In the genomic region with DNA sequence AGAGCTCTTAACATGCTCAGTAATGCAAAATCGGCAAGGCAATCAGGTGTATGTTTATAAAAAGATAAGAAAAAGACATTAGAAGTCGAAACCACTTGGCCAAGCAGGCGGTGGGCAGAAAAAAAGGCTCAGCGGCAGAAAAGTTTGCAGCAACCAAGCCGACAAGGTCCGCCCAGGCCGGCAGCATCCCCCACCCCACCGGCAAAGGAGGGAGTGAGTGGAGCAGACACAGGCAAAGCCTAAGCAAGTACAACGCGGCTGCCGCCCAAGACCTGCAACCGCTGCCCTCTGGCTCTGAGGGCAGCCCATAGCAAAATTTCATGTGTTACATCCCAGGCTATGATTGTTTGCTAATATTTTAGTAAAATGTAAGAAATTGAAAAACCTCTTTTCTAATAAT, we compare ENCODE assay signal across 16 cellular contexts.
DNase-seq lines count a peak whose midpoint lies in the region; ATAC-seq and TF ChIP-seq lines count a peak whose summit lies in the region.
"Had no signal": no experiment of that assay in that cellular context is flagged by ENCODE, and none has a peak within 500 bp of the region (broad histone marks: within the 10 kb centered on the region; RNA-seq: fewer than 3 reads in every experiment).

No MANE protein-coding gene starts in this region.

- WGBS in heart left ventricle, 4 donors = 37 to 62% (median 51%) methylated on average over 12 of the region's 12 CpGs
- WGBS in endodermal cell (ENCODE audit: insufficient coverage in 1 of 2, insufficient read length in 1 of 2), 2 experiments = 33% methylated on average over 12 of the region's 12 CpGs; no CpG with 5 or more reads in 1 of the 2 experiments
- WGBS in mesodermal cell (ENCODE audit: insufficient coverage in 2 of 2), 2 experiments = 19 to 50% methylated on average over 1 to 6 of the region's 12 CpGs
- WGBS in thyroid gland, 2 donors = 8 to 29% methylated on average over 3 to 12 of the region's 12 CpGs

- peaks cover 21% of the 10 kb centered on the region for H3K36me3 Mint-ChIP-seq in endodermal cell (ENCODE audit: low read depth)
- H3K36me3 Mint-ChIP-seq: CD14-positive monocyte had no signal

- ATAC-seq in left ventricle myocardium superior = peak; percentile 41
- no peak for ATAC-seq in heart left ventricle
- ATAC-seq in HG02981 (IDR thresholded peaks at IDR 0.05; ENCODE audit: unreplicated experiment) = no peak

- H3K27ac Mint-ChIP-seq in endodermal cell = no peak overlapping the region
- H3K27ac Mint-ChIP-seq: activated T-helper 1 cell treated with anti-CD3 and anti-CD28 coated beads, Interleukin-12 subunit alpha, Interleukin-12 subunit beta, Interleukin-2, Interleukin-4 antibody, amounts not matched to agents 30 ng/mL and 10 ng/mL and 1 ng/mL, durations not matched to agents 14 hours and 24 hours and 36 hours; CD14-positive monocyte; T-helper 1 cell treated with Interleukin-12 subunit alpha and Interleukin-12 subunit beta and Interleukin-4 antibody, amounts not matched to agents 30 μg/mL and 1 μg/mL, for 36 hours had no signal

- H3K4me3 Mint-ChIP-seq in endodermal cell = no peak overlapping the region
- H3K4me3 Mint-ChIP-seq: activated T-helper 1 cell treated with anti-CD3 and anti-CD28 coated beads, Interleukin-12 subunit alpha, Interleukin-12 subunit beta, Interleukin-2, Interleukin-4 antibody, amounts not matched to agents 30 ng/mL and 10 ng/mL and 1 ng/mL, durations not matched to agents 14 hours and 24 hours and 36 hours; CD14-positive monocyte; T-helper 1 cell treated with Interleukin-12 subunit alpha and Interleukin-12 subunit beta and Interleukin-4 antibody, amounts not matched to agents 30 μg/mL and 1 μg/mL, for 36 hours had no signal

- H3K27ac ChIP-seq in heart left ventricle = no peak overlapping the region
- H3K27ac ChIP-seq in endodermal cell (ENCODE audit: low read depth, low read length) = no peak overlapping the region
- H3K27ac ChIP-seq in mesodermal cell (ENCODE audit: low read depth, low read length, severe bottlenecking) = peak overlapping the region; percentile 39
- peak overlapping the region in 1 of 3 donors; percentile 21 for H3K27ac ChIP-seq in thyroid gland
- H3K27ac ChIP-seq: parathyroid adenoma, upper lobe of left lung had no signal

- peaks cover 18% of the 10 kb centered on the region for H3K4me1 Mint-ChIP-seq in endodermal cell
- H3K4me1 Mint-ChIP-seq: CD14-positive monocyte had no signal

- no peaks in the 10 kb centered on the region for H3K4me1 ChIP-seq in heart left ventricle
- H3K4me1 ChIP-seq in endodermal cell (ENCODE audit: control insufficient read depth, insufficient read depth, low read length) = no peaks in the 10 kb centered on the region
- H3K4me1 ChIP-seq in mesodermal cell (ENCODE audit: control insufficient read depth, insufficient read depth, low read length, poor library complexity, severe bottlenecking) = peaks cover 8% of the 10 kb centered on the region
- peaks cover 0 to 8% of the 10 kb centered on the region in 2 donors for H3K4me1 ChIP-seq in thyroid gland
- H3K4me1 ChIP-seq: parathyroid adenoma, upper lobe of left lung had no signal

- H3K4me3 ChIP-seq in heart left ventricle (no peak overlapping the region), endodermal cell (ENCODE audit: low read length) (no peak overlapping the region), mesodermal cell (ENCODE audit: extremely low read depth, insufficient read depth, low read length, poor library complexity, severe bottlenecking) (no peak overlapping the region), thyroid gland (replicated peaks in 1 of 3) (no peak overlapping the region)
- H3K4me3 ChIP-seq: upper lobe of left lung had no signal

- H3K27me3 Mint-ChIP-seq in endodermal cell (ENCODE audit: insufficient read depth) = no peaks in the 10 kb centered on the region

- H3K27me3 ChIP-seq in heart left ventricle = peaks cover 0 to 12% (median 0%) of the 10 kb centered on the region in 9 donors
- no peaks in the 10 kb centered on the region for H3K27me3 ChIP-seq in endodermal cell (ENCODE audit: control insufficient read depth, insufficient read depth, low read length, poor library complexity, severe bottlenecking)
- H3K27me3 ChIP-seq in thyroid gland = no peaks in the 10 kb centered on the region
- H3K27me3 ChIP-seq: upper lobe of left lung had no signal

- intact Hi-C loops in left ventricle myocardium superior (cut with micrococcal nuclease) = no loop called here
- intact Hi-C loops in heart left ventricle (cut with DNase I) = no loop called here
- intact Hi-C loops in thyroid gland (cut with DNase I) = no loop called here

- TF ChIP-seq POLR2A in heart left ventricle (IDR thresholded peaks at IDR 0.05) = no peak
- TF ChIP-seq POLR2A in thyroid gland (IDR thresholded peaks at IDR 0.05) = no peak

- H3K9ac ChIP-seq in endodermal cell (ENCODE audit: extremely low read depth, low read length, poor library complexity, severe bottlenecking) = no peak overlapping the region
- H3K9ac ChIP-seq: parathyroid adenoma had no signal

- peaks cover 15% of the 10 kb centered on the region for H3K9me3 Mint-ChIP-seq in endodermal cell
- H3K9me3 Mint-ChIP-seq: activated T-helper 1 cell treated with anti-CD3 and anti-CD28 coated beads, Interleukin-12 subunit alpha, Interleukin-12 subunit beta, Interleukin-2, Interleukin-4 antibody, amounts not matched to agents 30 ng/mL and 10 ng/mL and 1 ng/mL, durations not matched to agents 14 hours and 24 hours and 36 hours; T-helper 1 cell treated with Interleukin-12 subunit alpha and Interleukin-12 subunit beta and Interleukin-4 antibody, amounts not matched to agents 30 μg/mL and 1 μg/mL, for 36 hours had no signal

- DNase-seq in left ventricle myocardium superior (peak; percentile 24), heart left ventricle (no peak), endodermal cell (peak; percentile 78), thyroid gland (peak; percentile 31 to 44), inferior parietal cortex (ENCODE audit: extremely low spot score) (no peak), LoVo (ENCODE audit: low spot score) (no peak)
- DNase-seq: DND-41, NCI-H2029 treated with DMSO at 0.1 percent for 48 hours, SHP77 treated with DMSO at 0.1 percent for 48 hours had no signal

- TF ChIP-seq CTCF in heart left ventricle (IDR thresholded peaks at IDR 0.05) (no peak), endodermal cell (conservative IDR thresholded peaks at IDR 0.05) (no peak), thyroid gland (IDR thresholded peaks at IDR 0.05) (no peak)

- H3K36me3 ChIP-seq in heart left ventricle = no peaks in the 10 kb centered on the region
- H3K36me3 ChIP-seq in endodermal cell (ENCODE audit: control insufficient read depth, insufficient read depth, low read length) = no peaks in the 10 kb centered on the region
- H3K36me3 ChIP-seq in mesodermal cell (ENCODE audit: control insufficient read depth, insufficient read depth, low read length) = no peaks in the 10 kb centered on the region
- H3K36me3 ChIP-seq in thyroid gland = no peaks in the 10 kb centered on the region
- H3K36me3 ChIP-seq: upper lobe of left lung had no signal

- H3K9me3 ChIP-seq in heart left ventricle (peaks cover 0 to 11% (median 0%) of the 10 kb centered on the region in 12 donors), endodermal cell (ENCODE audit: control insufficient read depth, low read length) (no peaks in the 10 kb centered on the region), mesodermal cell (ENCODE audit: control insufficient read depth, low read length) (no peaks in the 10 kb centered on the region), thyroid gland (no peaks in the 10 kb centered on the region)
- H3K9me3 ChIP-seq: upper lobe of left lung had no signal

Comparison
In these comparisons a context has a peak if more than half of its experiments do, and no peak if none do; other contexts are left out.
1. DNase-seq: peak in left ventricle myocardium superior (single experiment), endodermal cell (single experiment) and thyroid gland (2 of 2); none in heart left ventricle (0 of 5), inferior parietal cortex (single experiment) and LoVo (single experiment).